28 cellular contexts compared by ENCODE assay signal in the genomic region with DNA sequence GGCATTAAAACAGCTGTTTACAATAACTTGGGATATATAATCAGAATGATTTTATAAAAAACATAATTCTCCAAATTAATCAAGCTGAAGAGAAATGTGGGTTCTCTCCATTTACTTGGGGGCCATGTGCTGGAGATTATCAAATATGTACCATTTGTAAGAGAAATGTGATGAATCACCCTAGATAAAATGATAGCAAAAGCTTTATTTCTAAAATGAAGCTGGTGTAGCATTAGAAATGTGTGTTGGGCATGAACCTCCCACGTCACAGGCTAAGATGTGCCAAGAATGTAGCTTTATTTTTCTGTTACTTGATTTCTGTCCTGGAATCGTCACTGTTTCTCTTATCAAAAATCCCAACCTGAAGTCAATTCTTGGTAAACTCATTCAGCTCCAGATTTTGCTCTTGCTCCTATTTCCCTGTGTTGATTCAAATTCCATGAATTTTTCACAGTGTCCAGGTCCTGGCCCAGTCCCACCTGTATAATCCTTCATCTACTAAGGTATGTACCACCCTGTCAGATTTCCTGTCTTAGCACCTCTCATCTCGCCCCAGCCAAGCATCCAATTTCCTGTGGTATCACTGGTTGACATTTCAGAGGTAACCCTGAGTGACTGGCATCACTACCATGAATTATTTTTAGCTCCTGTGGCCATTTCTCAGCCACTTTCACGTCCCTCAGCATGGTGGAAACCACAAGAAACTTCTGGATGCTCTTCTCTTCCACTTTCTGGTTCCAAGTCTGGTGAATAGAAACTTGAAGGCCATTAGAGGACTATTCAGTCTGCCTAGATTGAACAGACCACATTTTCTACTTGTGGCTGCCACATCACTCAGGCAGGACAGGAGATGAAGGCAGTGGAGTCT.
"Had no signal": no experiment of that assay in that cellular context is flagged by ENCODE, and none has a peak within 500 bp of the region (broad histone marks: within the 10 kb centered on the region; RNA-seq: fewer than 3 reads in every experiment).

No MANE protein-coding gene starts in this region.

- H3K36me3 ChIP-seq: cardiac muscle cell, gastrocnemius medialis, right lobe of liver, upper lobe of right lung had no signal

- H2AFZ ChIP-seq: parathyroid adenoma had no signal

- H3K9me3 Mint-ChIP-seq: neural crest cell had no signal

- H3K4me1 Mint-ChIP-seq: naive thymus-derived CD4-positive, alpha-beta T cell; neural crest cell; stimulated activated effector memory CD8-positive, alpha-beta T cell treated with anti-CD3 and anti-CD28 coated beads, Interleukin-12 subunit alpha, Interleukin-12 subunit beta, amount 100 ng/mL, for 72 hours; WTC11 had no signal

- H3K9me3 ChIP-seq: gastrocnemius medialis, right lobe of liver, upper lobe of right lung had no signal

- H3K4me3 ChIP-seq: cardiac muscle cell, coronary artery, dorsolateral prefrontal cortex, gastrocnemius medialis, right lobe of liver, skin epidermis, upper lobe of right lung had no signal

- H3K27me3 ChIP-seq: cardiac muscle cell, gastrocnemius medialis, right lobe of liver, upper lobe of right lung had no signal

- H3K4me1 ChIP-seq: gastrocnemius medialis, parathyroid adenoma, right lobe of liver, upper lobe of right lung had no signal

- H3K4me3 Mint-ChIP-seq: activated CD8-positive, alpha-beta T cell treated with anti-CD3 and anti-CD28 coated beads for 36 hours; naive thymus-derived CD4-positive, alpha-beta T cell; neural crest cell; stimulated activated effector memory CD8-positive, alpha-beta T cell treated with anti-CD3 and anti-CD28 coated beads, Interleukin-12 subunit alpha, Interleukin-12 subunit beta, amount 100 ng/mL, for 72 hours; stimulated activated naive CD8-positive, alpha-beta T cell treated with anti-CD3 and anti-CD28 coated beads, Interleukin-15, Interleukin-2, amounts not matched to agents 100 ng/mL and 50 ng/mL, for 24 hours; WTC11 had no signal

- ATAC-seq: activated CD8-positive, alpha-beta T cell treated with anti-CD3 and anti-CD28 coated beads for 36 hours; activated naive CD4-positive, alpha-beta T cell treated with anti-CD3 and anti-CD28 coated beads, Interleukin-2, amount 50 U/mL, for 72 hours; gastrocnemius medialis; left ventricle myocardium superior; naive thymus-derived CD4-positive, alpha-beta T cell; right lobe of liver; stimulated activated effector memory CD8-positive, alpha-beta T cell treated with anti-CD3 and anti-CD28 coated beads, Interleukin-12 subunit alpha, Interleukin-12 subunit beta, amount 100 ng/mL, for 72 hours; upper lobe of right lung; WTC11 had no signal

- H3K27ac ChIP-seq: cardiac muscle cell, coronary artery, dorsolateral prefrontal cortex, gastrocnemius medialis, parathyroid adenoma, right lobe of liver, skin epidermis, upper lobe of right lung had no signal

- H3K27ac Mint-ChIP-seq: activated CD8-positive, alpha-beta T cell treated with anti-CD3 and anti-CD28 coated beads for 36 hours; activated naive CD4-positive, alpha-beta T cell treated with anti-CD3 and anti-CD28 coated beads, Interleukin-2, amount 50 U/mL, for 72 hours; activated T-helper 2 cell treated with anti-CD3 and anti-CD28 coated beads, Interferon-gamma antibody, Interleukin-2, Interleukin-4, amounts not matched to agents 10 μg/mL and 5 μg/mL and 100 μg/mL, durations not matched to agents 14 hours and 24 hours and 36 hours; stimulated activated effector memory CD8-positive, alpha-beta T cell treated with anti-CD3 and anti-CD28 coated beads, Interleukin-12 subunit alpha, Interleukin-12 subunit beta, amount 100 ng/mL, for 72 hours; stimulated activated naive CD8-positive, alpha-beta T cell treated with anti-CD3 and anti-CD28 coated beads, Interleukin-15, Interleukin-2, amounts not matched to agents 100 ng/mL and 50 ng/mL, for 24 hours; WTC11 had no signal

- H3K36me3 Mint-ChIP-seq: activated naive CD4-positive, alpha-beta T cell treated with anti-CD3 and anti-CD28 coated beads, Interleukin-2, amount 50 U/mL, for 72 hours; naive thymus-derived CD4-positive, alpha-beta T cell; stimulated activated effector memory CD8-positive, alpha-beta T cell treated with anti-CD3 and anti-CD28 coated beads, Interleukin-12 subunit alpha, Interleukin-12 subunit beta, amount 100 ng/mL, for 72 hours had no signal

- H3K27me3 Mint-ChIP-seq: activated CD8-positive, alpha-beta T cell treated with anti-CD3 and anti-CD28 coated beads for 36 hours; naive thymus-derived CD4-positive, alpha-beta T cell; stimulated activated naive CD8-positive, alpha-beta T cell treated with anti-CD3 and anti-CD28 coated beads, Interleukin-15, Interleukin-2, amounts not matched to agents 100 ng/mL and 50 ng/mL, for 24 hours had no signal

- H3K9ac ChIP-seq: parathyroid adenoma had no signal

- DNase-seq: activated CD4-positive, alpha-beta T cell treated with anti-CD3 and anti-CD28 coated beads for 1 hour; activated CD4-positive, alpha-beta T cell treated with anti-CD3 and anti-CD28 coated beads, Interleukin-2, amount 50 U/mL, for 1 hour; activated CD8-positive, alpha-beta T cell treated with anti-CD3 and anti-CD28 coated beads for 36 hours; activated T-cell treated with anti-CD3 and anti-CD28 coated beads, Interleukin-2, amount 50 U/mL, for 48 hours; dorsolateral prefrontal cortex; effector memory CD4-positive, alpha-beta T cell; gastrocnemius medialis; glutamatergic neuron; islet precursor cell; left cardiac atrium; left ventricle myocardium superior; naive thymus-derived CD4-positive, alpha-beta T cell; occipital lobe; right lobe of liver; stimulated activated CD4-positive, alpha-beta T cell treated with anti-CD3 and anti-CD28 coated beads, Interleukin-12 subunit alpha, Interleukin-12 subunit beta, amount 100 ng/mL, for 4 hours; stimulated activated CD4-positive, alpha-beta T cell treated with anti-CD3 and anti-CD28 coated beads, Interleukin-4, amount 100 ng/mL, for 24 hours; T-helper 2 cell; upper lobe of right lung had no signal

- H3K79me2 ChIP-seq: parathyroid adenoma had no signal
